In genomic region chr7:85019778-85020177, GRCh38 we compare ENCODE assay signal across 27 cellular contexts.
"Had no signal": no experiment of that assay in that cellular context is flagged by ENCODE, and none has a peak within 500 bp of the region (broad histone marks: within the 10 kb centered on the region; RNA-seq: fewer than 3 reads in every experiment).

No MANE protein-coding gene starts in this region.

- H3K9ac ChIP-seq: parathyroid adenoma had no signal

- H3K4me3 ChIP-seq: colonic mucosa, gastrocnemius medialis, right atrium auricular region, smooth muscle cell, stomach, tibial artery, upper lobe of right lung had no signal

- H3K4me1 Mint-ChIP-seq: activated CD4-positive, alpha-beta T cell treated with anti-CD3 and anti-CD28 coated beads for 36 hours; activated CD8-positive, alpha-beta memory T cell treated with anti-CD3 and anti-CD28 coated beads, Interleukin-2, amount 10 ng/mL, durations not matched to agents 7 days and 5 days; activated naive CD4-positive, alpha-beta T cell treated with anti-CD3 and anti-CD28 coated beads, Interleukin-2, amount 50 U/mL, for 24 hours; immature natural killer cell; naive thymus-derived CD8-positive, alpha-beta T cell; stimulated activated naive B cell treated with anti-CD40 and anti-IgM and Interleukin-4, amounts not matched to agents 10 μg/mL and 1 μg/mL and 100 μg/mL, for 72 hours had no signal

- H3K9me3 ChIP-seq: colonic mucosa, gastrocnemius medialis, right atrium auricular region, stomach, tibial artery, upper lobe of right lung had no signal

- H3K36me3 Mint-ChIP-seq: activated CD8-positive, alpha-beta memory T cell treated with anti-CD3 and anti-CD28 coated beads, Interleukin-2, amount 10 ng/mL, durations not matched to agents 7 days and 5 days; activated naive CD4-positive, alpha-beta T cell treated with anti-CD3 and anti-CD28 coated beads, Interleukin-2, amount 50 U/mL, for 24 hours; immature natural killer cell; naive thymus-derived CD8-positive, alpha-beta T cell; stimulated activated naive B cell treated with anti-CD40 and anti-IgM and Interleukin-4, amounts not matched to agents 10 μg/mL and 1 μg/mL and 100 μg/mL, for 72 hours had no signal

- H3K4me2 ChIP-seq: smooth muscle cell had no signal

- H3K79me2 ChIP-seq: parathyroid adenoma had no signal

- H3K27ac Mint-ChIP-seq: activated CD4-positive, alpha-beta T cell treated with anti-CD3 and anti-CD28 coated beads for 36 hours; activated CD8-positive, alpha-beta memory T cell treated with anti-CD3 and anti-CD28 coated beads, Interleukin-2, amount 10 ng/mL, durations not matched to agents 7 days and 5 days; activated CD8-positive, alpha-beta T cell treated with anti-CD3 and anti-CD28 coated beads, Interleukin-2, amount 10 ng/mL, durations not matched to agents 7 days and 5 days; activated naive CD4-positive, alpha-beta T cell treated with anti-CD3 and anti-CD28 coated beads, Interleukin-2, amount 50 U/mL, for 24 hours; activated T-helper 2 cell treated with anti-CD3 and anti-CD28 coated beads, Interferon-gamma antibody, Interleukin-2, Interleukin-4, amounts not matched to agents 10 μg/mL and 5 μg/mL and 100 μg/mL, durations not matched to agents 14 hours and 24 hours and 36 hours; immature natural killer cell; naive thymus-derived CD8-positive, alpha-beta T cell; stimulated activated naive B cell treated with anti-CD40 and anti-IgM and Interleukin-4, amounts not matched to agents 10 μg/mL and 1 μg/mL and 100 μg/mL, for 72 hours; T-helper 2 cell treated with Interferon-gamma antibody and Interleukin-4, amounts not matched to agents 5 μg/mL and 100 μg/mL, for 36 hours had no signal

- H3K4me1 ChIP-seq: colonic mucosa, gastrocnemius medialis, parathyroid adenoma, right atrium auricular region, tibial artery, upper lobe of right lung had no signal

- ATAC-seq: activated CD4-positive, alpha-beta T cell treated with anti-CD3 and anti-CD28 coated beads for 36 hours; activated CD8-positive, alpha-beta memory T cell treated with anti-CD3 and anti-CD28 coated beads, Interleukin-2, amount 10 ng/mL, durations not matched to agents 7 days and 5 days; activated CD8-positive, alpha-beta T cell treated with anti-CD3 and anti-CD28 coated beads, Interleukin-2, amount 10 ng/mL, durations not matched to agents 7 days and 5 days; gastrocnemius medialis; naive thymus-derived CD8-positive, alpha-beta T cell; stimulated activated naive B cell treated with anti-CD40 and anti-IgM and Interleukin-4, amounts not matched to agents 10 μg/mL and 1 μg/mL and 100 μg/mL, for 72 hours; upper lobe of right lung had no signal

- DNase-seq: activated CD4-positive, alpha-beta T cell treated with anti-CD3 and anti-CD28 coated beads for 36 hours; activated CD4-positive, CD25-positive, alpha-beta regulatory T cell; activated CD8-positive, alpha-beta memory T cell treated with anti-CD3 and anti-CD28 coated beads, Interleukin-2, amount 10 ng/mL, durations not matched to agents 7 days and 5 days; activated CD8-positive, alpha-beta T cell treated with anti-CD3 and anti-CD28 coated beads, Interleukin-2, amount 10 ng/mL, durations not matched to agents 7 days and 5 days; activated T-cell treated with anti-CD3 and anti-CD28 coated beads, Interleukin-2, amount 50 U/mL, for 48 hours; anterior cingulate cortex; cerebellar nuclear complex; colonic mucosa; effector memory CD4-positive, alpha-beta T cell; erythroblast; gastrocnemius medialis; glutamatergic neuron; immature natural killer cell; naive thymus-derived CD8-positive, alpha-beta T cell; occipital lobe; stimulated activated CD4-positive, alpha-beta T cell treated with anti-CD3 and anti-CD28 coated beads, Interleukin-1b, Interleukin-23, amount 100 ng/mL, for 48 hours; stimulated activated naive B cell treated with anti-CD40 and anti-IgM and Interleukin-4, amounts not matched to agents 10 μg/mL and 1 μg/mL and 100 μg/mL, for 72 hours; stomach; tibial artery; upper lobe of right lung had no signal

- H3K9me3 Mint-ChIP-seq: activated naive CD4-positive, alpha-beta T cell treated with anti-CD3 and anti-CD28 coated beads, Interleukin-2, amount 50 U/mL, for 24 hours; activated T-helper 2 cell treated with anti-CD3 and anti-CD28 coated beads, Interferon-gamma antibody, Interleukin-2, Interleukin-4, amounts not matched to agents 10 μg/mL and 5 μg/mL and 100 μg/mL, durations not matched to agents 14 hours and 24 hours and 36 hours; naive thymus-derived CD8-positive, alpha-beta T cell; neural crest cell; stimulated activated naive B cell treated with anti-CD40 and anti-IgM and Interleukin-4, amounts not matched to agents 10 μg/mL and 1 μg/mL and 100 μg/mL, for 72 hours; T-helper 2 cell treated with Interferon-gamma antibody and Interleukin-4, amounts not matched to agents 5 μg/mL and 100 μg/mL, for 36 hours had no signal

- H2AFZ ChIP-seq: parathyroid adenoma had no signal

- H3K27me3 Mint-ChIP-seq: activated CD8-positive, alpha-beta memory T cell treated with anti-CD3 and anti-CD28 coated beads, Interleukin-2, amount 10 ng/mL, durations not matched to agents 7 days and 5 days; stimulated activated naive B cell treated with anti-CD40 and anti-IgM and Interleukin-4, amounts not matched to agents 10 μg/mL and 1 μg/mL and 100 μg/mL, for 72 hours had no signal

- H3K4me3 Mint-ChIP-seq: activated CD4-positive, alpha-beta T cell treated with anti-CD3 and anti-CD28 coated beads for 36 hours; activated CD8-positive, alpha-beta memory T cell treated with anti-CD3 and anti-CD28 coated beads, Interleukin-2, amount 10 ng/mL, durations not matched to agents 7 days and 5 days; activated CD8-positive, alpha-beta T cell treated with anti-CD3 and anti-CD28 coated beads, Interleukin-2, amount 10 ng/mL, durations not matched to agents 7 days and 5 days; activated naive CD4-positive, alpha-beta T cell treated with anti-CD3 and anti-CD28 coated beads, Interleukin-2, amount 50 U/mL, for 24 hours; immature natural killer cell; naive thymus-derived CD8-positive, alpha-beta T cell; neural crest cell; stimulated activated naive B cell treated with anti-CD40 and anti-IgM and Interleukin-4, amounts not matched to agents 10 μg/mL and 1 μg/mL and 100 μg/mL, for 72 hours; T-helper 2 cell treated with Interferon-gamma antibody and Interleukin-4, amounts not matched to agents 5 μg/mL and 100 μg/mL, for 36 hours had no signal

- H3K36me3 ChIP-seq: colonic mucosa, gastrocnemius medialis, right atrium auricular region, stomach, tibial artery, upper lobe of right lung had no signal

- H3K27ac ChIP-seq: colonic mucosa, gastrocnemius medialis, parathyroid adenoma, right atrium auricular region, stomach, tibial artery, upper lobe of right lung had no signal

- H3K27me3 ChIP-seq: colonic mucosa, gastrocnemius medialis, right atrium auricular region, stomach, tibial artery, upper lobe of right lung had no signal
